25 cellular contexts compared by ENCODE assay signal in genomic region chr21:40923914-40924313, GRCh38.
"Had no signal": no experiment of that assay in that cellular context is flagged by ENCODE, and none has a peak within 500 bp of the region (broad histone marks: within the 10 kb centered on the region; RNA-seq: fewer than 3 reads in every experiment).

No MANE protein-coding gene starts in this region.

- H3K27ac ChIP-seq: brain microvascular endothelial cell, cardiac muscle cell, PC-9, RWPE1 had no signal

- H3K27me3 ChIP-seq: brain microvascular endothelial cell, cardiac muscle cell had no signal

- ATAC-seq: activated CD4-positive, alpha-beta T cell treated with anti-CD3 and anti-CD28 coated beads for 36 hours; activated CD4-positive, CD25-positive, alpha-beta regulatory T cell treated with anti-CD3 and anti-CD28 coated beads, Interleukin-2, amount 50 U/mL, for 24 hours; activated naive CD8-positive, alpha-beta T cell treated with anti-CD3 and anti-CD28 coated beads, Interleukin-2, amount 50 U/mL, for 24 hours; activated T-cell treated with anti-CD3 and anti-CD28 coated beads, Interleukin-2, amount 50 U/mL, for 4 hours; K562 had no signal

- H3K4me3 ChIP-seq: cardiac muscle cell, K562, PC-9 had no signal

- H3K36me3 ChIP-seq: brain microvascular endothelial cell, cardiac muscle cell had no signal

- DNase-seq: activated CD4-positive, alpha-beta memory T cell treated with anti-CD3 and anti-CD28 coated beads for 36 hours; activated CD4-positive, alpha-beta T cell treated with anti-CD3 and anti-CD28 coated beads for 36 hours; activated CD4-positive, alpha-beta T cell treated with anti-CD3 and anti-CD28 coated beads, Interleukin-2, amount 50 U/mL, for 1 hour; activated CD8-positive, alpha-beta memory T cell treated with anti-CD3 and anti-CD28 coated beads, Interleukin-2, amount 50 U/mL, for 4 hours; activated naive CD4-positive, alpha-beta T cell treated with anti-CD3 and anti-CD28 coated beads, Interleukin-2, amount 10 ng/mL, durations not matched to agents 7 days and 5 days; activated naive CD8-positive, alpha-beta T cell treated with anti-CD3 and anti-CD28 coated beads, Interleukin-2, amount 50 U/mL, for 24 hours; activated T-cell treated with anti-CD3 and anti-CD28 coated beads for 4 hours; activated T-cell treated with anti-CD3 and anti-CD28 coated beads, Interleukin-2, amount 50 U/mL, for 4 hours; anterior cingulate cortex; brain microvascular endothelial cell; NCI-H1105; NCI-H1417 treated with DMSO at 0.1 percent for 48 hours; NCI-H187 treated with DMSO at 0.1 percent for 48 hours; NCI-H2081; NCI-H345; NCI-H524 treated with DMSO at 0.1 percent for 48 hours; NCI-H748 treated with DMSO at 0.1 percent for 48 hours; NK-92 treated with Interleukin-12 subunit alpha and Interleukin-12 subunit beta, amount 100 ng/mL, for 24 hours; PC-9; Right ventricle myocardium superior; T1000 had no signal
